1 cellular context compared by ENCODE assay signal in the genomic region with DNA sequence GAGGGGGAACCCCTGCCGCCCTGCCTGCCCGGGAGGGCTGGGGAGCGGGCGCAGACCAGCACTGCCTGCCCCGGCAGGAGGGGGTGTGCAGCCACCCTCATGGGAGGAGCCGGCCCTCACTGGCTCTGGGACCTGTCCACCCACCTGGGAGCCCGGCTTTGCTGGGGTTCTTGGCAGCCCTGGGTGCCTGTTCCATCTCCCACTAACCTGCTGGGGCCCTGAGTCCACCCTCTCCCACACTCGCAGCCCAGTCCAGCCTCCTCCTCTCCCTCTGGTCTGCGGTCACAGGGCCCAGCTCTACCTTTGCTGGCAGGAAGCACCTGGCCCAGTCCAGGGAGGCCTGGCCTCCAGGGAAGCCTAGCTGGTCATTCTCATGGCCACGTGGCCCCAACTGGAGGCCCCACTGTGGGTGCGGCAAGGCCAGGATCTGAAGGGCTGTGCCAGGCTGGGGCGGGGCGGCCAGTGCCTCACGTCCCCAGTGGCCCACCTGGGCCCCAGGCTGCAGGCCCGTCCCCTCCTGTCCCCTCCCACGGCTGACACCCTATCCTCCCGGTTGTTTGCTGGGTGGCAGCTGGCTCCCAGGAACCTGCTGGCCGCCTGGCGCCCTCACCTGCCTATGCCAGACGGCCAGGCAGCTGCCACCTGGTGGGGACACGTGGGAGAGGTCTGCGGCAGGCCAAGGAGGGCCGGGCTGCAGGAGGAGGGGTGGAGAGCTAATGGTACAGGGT.
TF ChIP-seq lines count a peak whose summit lies in the region.

A gene (minus strand): TSS at position 393 of the 728 bp plus-strand sequence. CDS start 721 bp downstream, outside the sequence.

TF ChIP-seq in HepG2, 621 proteins besides CTCF, POLR2A, EP300 and RAD21 (continued from another document and continues in another):
- TF ChIP-seq, protein P1, sequence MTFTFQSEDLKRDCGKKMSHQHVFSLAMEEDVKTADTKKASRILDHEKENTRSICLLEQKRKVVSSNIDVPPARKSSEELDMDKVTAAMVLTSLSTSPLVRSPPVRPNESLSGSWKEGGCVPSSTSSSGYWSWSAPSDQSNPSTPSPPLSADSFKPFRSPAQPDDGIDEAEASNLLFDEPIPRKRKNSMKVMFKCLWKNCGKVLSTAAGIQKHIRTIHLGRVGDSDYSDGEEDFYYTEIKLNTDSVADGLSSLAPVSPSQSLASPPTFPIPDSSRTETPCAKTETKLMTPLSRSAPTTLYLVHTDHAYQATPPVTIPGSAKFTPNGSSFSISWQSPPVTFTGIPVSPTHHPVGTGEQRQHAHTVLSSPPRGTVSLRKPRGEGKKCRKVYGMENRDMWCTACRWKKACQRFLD (CRISPR knock-in tag; IDR thresholded peaks at IDR 0.05; ENCODE audit: borderline replicate concordance), result peak; percentile 22; the same call in 1 of the 2 replicates
- TF ChIP-seq ZNF232 (CRISPR knock-in tag; IDR thresholded peaks at IDR 0.05; ENCODE audit: borderline replicate concordance) (peak; percentile 85; the same call in 1 of the 2 replicates), ZNF343 (CRISPR knock-in tag; IDR thresholded peaks at IDR 0.05) (0 out of 2 replicates have a peak, but pooled peaks have one; percentile 28), ARID2 (CRISPR knock-in tag; IDR thresholded peaks at IDR 0.05; ENCODE audit: borderline replicate concordance) (no peak), FLYWCH1 (CRISPR knock-in tag; IDR thresholded peaks at IDR 0.05) (no peak), HCFC1 (IDR thresholded peaks at IDR 0.05; ENCODE audit: low read depth, low read length) (no peak), SP140L (CRISPR knock-in tag; IDR thresholded peaks at IDR 0.05; ENCODE audit: borderline replicate concordance) (peak; percentile 62; the same call in 1 of the 2 replicates), SAP130 (CRISPR knock-in tag; IDR thresholded peaks at IDR 0.05; ENCODE audit: low read depth) (peak; percentile 92), ZC3H13 (CRISPR knock-in tag; IDR thresholded peaks at IDR 0.05) (peak; percentile 83), JUND (CRISPR knock-in tag; IDR thresholded peaks at IDR 0.05) (no peak), SMC3 (IDR thresholded peaks at IDR 0.05; ENCODE audit: low read length) (peak; percentile 52; the same call in 1 of the 2 replicates), GABPB1 (CRISPR knock-in tag; IDR thresholded peaks at IDR 0.05) (peak; percentile 80), NR2F2 (IDR thresholded peaks at IDR 0.05; ENCODE audit: borderline replicate concordance, low read depth) (no peak; the same call in 1 of the 2 replicates), PHF20 (CRISPR knock-in tag; IDR thresholded peaks at IDR 0.05) (peak; percentile 62; the same call in 1 of the 2 replicates), SIX4 (CRISPR knock-in tag; IDR thresholded peaks at IDR 0.05) (peak; percentile 39; the same call in 1 of the 2 replicates), ETV6 (CRISPR knock-in tag; conservative IDR thresholded peaks at IDR 0.05) (no peak), ZNF253 (CRISPR knock-in tag; IDR thresholded peaks at IDR 0.05; ENCODE audit: borderline replicate concordance) (no peak), ZBTB7A (CRISPR knock-in tag; IDR thresholded peaks at IDR 0.05) (no peak), PPARG (CRISPR knock-in tag; conservative IDR thresholded peaks at IDR 0.05) (peak; percentile 68; the same call in 1 of the 2 replicates), ZNF143 (CRISPR knock-in tag; IDR thresholded peaks at IDR 0.05) (peak; percentile 62; the same call in 1 of the 2 replicates), ZNF225 (CRISPR knock-in tag; IDR thresholded peaks at IDR 0.05) (peak; percentile 85; the same call in 1 of the 2 replicates), ZNF501 (CRISPR knock-in tag; IDR thresholded peaks at IDR 0.05) (peak; percentile 93; the same call in 1 of the 2 replicates), FOXM1 (CRISPR knock-in tag; IDR thresholded peaks at IDR 0.05) (peak; percentile 31; the same call in 1 of the 2 replicates), ZNF777 (CRISPR knock-in tag; IDR thresholded peaks at IDR 0.05) (peak; percentile 70), NR2F1 (CRISPR knock-in tag; IDR thresholded peaks at IDR 0.05) (peak in 1 of 2 experiments; percentile 12; a peak in 1 of 4 replicates), ZSCAN12 (CRISPR knock-in tag; IDR thresholded peaks at IDR 0.05) (peak; percentile 83), RBFOX2 (IDR thresholded peaks at IDR 0.05; ENCODE audit: low read depth, low read length) (peak; percentile 83), ZBTB7B (CRISPR knock-in tag; IDR thresholded peaks at IDR 0.05) (peak; percentile 76), ZNF101 (CRISPR knock-in tag; IDR thresholded peaks at IDR 0.05; ENCODE audit: borderline replicate concordance, low read depth) (no peak), NFKB2 (CRISPR knock-in tag; IDR thresholded peaks at IDR 0.05; ENCODE audit: borderline replicate concordance) (peak; percentile 84), ZNF772 (CRISPR knock-in tag; IDR thresholded peaks at IDR 0.05) (peak; percentile 76; the same call in 1 of the 2 replicates), ZNF543 (CRISPR knock-in tag; IDR thresholded peaks at IDR 0.05) (no peak), TBP (CRISPR knock-in tag; IDR thresholded peaks at IDR 0.05) (0 out of 2 replicates have a peak, but pooled peaks have one; percentile 48), ZIK1 (CRISPR knock-in tag; IDR thresholded peaks at IDR 0.05; ENCODE audit: borderline replicate concordance, low read depth) (peak; percentile 77; the same call in 1 of the 2 replicates), TBL1XR1 (IDR thresholded peaks at IDR 0.05; ENCODE audit: borderline replicate concordance, low read length, partially characterized antibody) (no peak), ATRX (CRISPR knock-in tag; IDR thresholded peaks at IDR 0.05; ENCODE audit: borderline replicate concordance) (no peak), MEIS2 (CRISPR knock-in tag; IDR thresholded peaks at IDR 0.05) (peak; percentile 93; the same call in 1 of the 2 replicates), CEBPB (IDR thresholded peaks at IDR 0.05; ENCODE audit: borderline replicate concordance, low read depth, low read length) (no peak), FOXA1 (IDR thresholded peaks at IDR 0.05) (no peak), FOXA1 (CRISPR knock-in tag; IDR thresholded peaks at IDR 0.05) (peak; percentile 43; the same call in 1 of the 2 replicates), ISX (CRISPR knock-in tag; conservative IDR thresholded peaks at IDR 0.05) (0 out of 2 replicates have a peak, but pooled peaks have one; percentile 49)
- TF ChIP-seq, protein P2, sequence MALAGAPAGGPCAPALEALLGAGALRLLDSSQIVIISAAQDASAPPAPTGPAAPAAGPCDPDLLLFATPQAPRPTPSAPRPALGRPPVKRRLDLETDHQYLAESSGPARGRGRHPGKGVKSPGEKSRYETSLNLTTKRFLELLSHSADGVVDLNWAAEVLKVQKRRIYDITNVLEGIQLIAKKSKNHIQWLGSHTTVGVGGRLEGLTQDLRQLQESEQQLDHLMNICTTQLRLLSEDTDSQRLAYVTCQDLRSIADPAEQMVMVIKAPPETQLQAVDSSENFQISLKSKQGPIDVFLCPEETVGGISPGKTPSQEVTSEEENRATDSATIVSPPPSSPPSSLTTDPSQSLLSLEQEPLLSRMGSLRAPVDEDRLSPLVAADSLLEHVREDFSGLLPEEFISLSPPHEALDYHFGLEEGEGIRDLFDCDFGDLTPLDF (CRISPR knock-in tag; IDR thresholded peaks at IDR 0.05), result 0 out of 2 replicates have a peak, but pooled peaks have one; percentile 47
- TF ChIP-seq, protein P3, sequence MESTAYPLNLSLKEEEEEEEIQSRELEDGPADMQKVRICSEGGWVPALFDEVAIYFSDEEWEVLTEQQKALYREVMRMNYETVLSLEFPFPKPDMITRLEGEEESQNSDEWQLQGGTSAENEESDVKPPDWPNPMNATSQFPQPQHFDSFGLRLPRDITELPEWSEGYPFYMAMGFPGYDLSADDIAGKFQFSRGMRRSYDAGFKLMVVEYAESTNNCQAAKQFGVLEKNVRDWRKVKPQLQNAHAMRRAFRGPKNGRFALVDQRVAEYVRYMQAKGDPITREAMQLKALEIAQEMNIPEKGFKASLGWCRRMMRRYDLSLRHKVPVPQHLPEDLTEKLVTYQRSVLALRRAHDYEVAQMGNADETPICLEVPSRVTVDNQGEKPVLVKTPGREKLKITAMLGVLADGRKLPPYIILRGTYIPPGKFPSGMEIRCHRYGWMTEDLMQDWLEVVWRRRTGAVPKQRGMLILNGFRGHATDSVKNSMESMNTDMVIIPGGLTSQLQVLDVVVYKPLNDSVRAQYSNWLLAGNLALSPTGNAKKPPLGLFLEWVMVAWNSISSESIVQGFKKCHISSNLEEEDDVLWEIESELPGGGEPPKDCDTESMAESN (CRISPR knock-in tag; conservative IDR thresholded peaks at IDR 0.05), result peak; percentile 74
- TF ChIP-seq, protein P4, sequence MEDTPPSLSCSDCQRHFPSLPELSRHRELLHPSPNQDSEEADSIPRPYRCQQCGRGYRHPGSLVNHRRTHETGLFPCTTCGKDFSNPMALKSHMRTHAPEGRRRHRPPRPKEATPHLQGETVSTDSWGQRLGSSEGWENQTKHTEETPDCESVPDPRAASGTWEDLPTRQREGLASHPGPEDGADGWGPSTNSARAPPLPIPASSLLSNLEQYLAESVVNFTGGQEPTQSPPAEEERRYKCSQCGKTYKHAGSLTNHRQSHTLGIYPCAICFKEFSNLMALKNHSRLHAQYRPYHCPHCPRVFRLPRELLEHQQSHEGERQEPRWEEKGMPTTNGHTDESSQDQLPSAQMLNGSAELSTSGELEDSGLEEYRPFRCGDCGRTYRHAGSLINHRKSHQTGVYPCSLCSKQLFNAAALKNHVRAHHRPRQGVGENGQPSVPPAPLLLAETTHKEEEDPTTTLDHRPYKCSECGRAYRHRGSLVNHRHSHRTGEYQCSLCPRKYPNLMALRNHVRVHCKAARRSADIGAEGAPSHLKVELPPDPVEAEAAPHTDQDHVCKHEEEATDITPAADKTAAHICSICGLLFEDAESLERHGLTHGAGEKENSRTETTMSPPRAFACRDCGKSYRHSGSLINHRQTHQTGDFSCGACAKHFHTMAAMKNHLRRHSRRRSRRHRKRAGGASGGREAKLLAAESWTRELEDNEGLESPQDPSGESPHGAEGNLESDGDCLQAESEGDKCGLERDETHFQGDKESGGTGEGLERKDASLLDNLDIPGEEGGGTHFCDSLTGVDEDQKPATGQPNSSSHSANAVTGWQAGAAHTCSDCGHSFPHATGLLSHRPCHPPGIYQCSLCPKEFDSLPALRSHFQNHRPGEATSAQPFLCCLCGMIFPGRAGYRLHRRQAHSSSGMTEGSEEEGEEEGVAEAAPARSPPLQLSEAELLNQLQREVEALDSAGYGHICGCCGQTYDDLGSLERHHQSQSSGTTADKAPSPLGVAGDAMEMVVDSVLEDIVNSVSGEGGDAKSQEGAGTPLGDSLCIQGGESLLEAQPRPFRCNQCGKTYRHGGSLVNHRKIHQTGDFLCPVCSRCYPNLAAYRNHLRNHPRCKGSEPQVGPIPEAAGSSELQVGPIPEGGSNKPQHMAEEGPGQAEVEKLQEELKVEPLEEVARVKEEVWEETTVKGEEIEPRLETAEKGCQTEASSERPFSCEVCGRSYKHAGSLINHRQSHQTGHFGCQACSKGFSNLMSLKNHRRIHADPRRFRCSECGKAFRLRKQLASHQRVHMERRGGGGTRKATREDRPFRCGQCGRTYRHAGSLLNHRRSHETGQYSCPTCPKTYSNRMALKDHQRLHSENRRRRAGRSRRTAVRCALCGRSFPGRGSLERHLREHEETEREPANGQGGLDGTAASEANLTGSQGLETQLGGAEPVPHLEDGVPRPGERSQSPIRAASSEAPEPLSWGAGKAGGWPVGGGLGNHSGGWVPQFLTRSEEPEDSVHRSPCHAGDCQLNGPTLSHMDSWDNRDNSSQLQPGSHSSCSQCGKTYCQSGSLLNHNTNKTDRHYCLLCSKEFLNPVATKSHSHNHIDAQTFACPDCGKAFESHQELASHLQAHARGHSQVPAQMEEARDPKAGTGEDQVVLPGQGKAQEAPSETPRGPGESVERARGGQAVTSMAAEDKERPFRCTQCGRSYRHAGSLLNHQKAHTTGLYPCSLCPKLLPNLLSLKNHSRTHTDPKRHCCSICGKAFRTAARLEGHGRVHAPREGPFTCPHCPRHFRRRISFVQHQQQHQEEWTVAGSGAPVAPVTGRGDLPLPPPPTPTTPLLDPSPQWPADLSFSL (CRISPR knock-in tag; IDR thresholded peaks at IDR 0.05), result peak; percentile 63
- TF ChIP-seq, protein P5, sequence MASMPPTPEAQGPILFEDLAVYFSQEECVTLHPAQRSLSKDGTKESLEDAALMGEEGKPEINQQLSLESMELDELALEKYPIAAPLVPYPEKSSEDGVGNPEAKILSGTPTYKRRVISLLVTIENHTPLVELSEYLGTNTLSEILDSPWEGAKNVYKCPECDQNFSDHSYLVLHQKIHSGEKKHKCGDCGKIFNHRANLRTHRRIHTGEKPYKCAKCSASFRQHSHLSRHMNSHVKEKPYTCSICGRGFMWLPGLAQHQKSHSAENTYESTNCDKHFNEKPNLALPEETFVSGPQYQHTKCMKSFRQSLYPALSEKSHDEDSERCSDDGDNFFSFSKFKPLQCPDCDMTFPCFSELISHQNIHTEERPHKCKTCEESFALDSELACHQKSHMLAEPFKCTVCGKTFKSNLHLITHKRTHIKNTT (CRISPR knock-in tag; IDR thresholded peaks at IDR 0.05), result no peak
- TF ChIP-seq, protein P6, sequence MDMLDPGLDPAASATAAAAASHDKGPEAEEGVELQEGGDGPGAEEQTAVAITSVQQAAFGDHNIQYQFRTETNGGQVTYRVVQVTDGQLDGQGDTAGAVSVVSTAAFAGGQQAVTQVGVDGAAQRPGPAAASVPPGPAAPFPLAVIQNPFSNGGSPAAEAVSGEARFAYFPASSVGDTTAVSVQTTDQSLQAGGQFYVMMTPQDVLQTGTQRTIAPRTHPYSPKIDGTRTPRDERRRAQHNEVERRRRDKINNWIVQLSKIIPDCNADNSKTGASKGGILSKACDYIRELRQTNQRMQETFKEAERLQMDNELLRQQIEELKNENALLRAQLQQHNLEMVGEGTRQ (IDR thresholded peaks at IDR 0.05; ENCODE audit: low read depth, low read length), result no peak
- TF ChIP-seq, protein P6 (CRISPR knock-in tag; IDR thresholded peaks at IDR 0.05; ENCODE audit: borderline replicate concordance), result peak; percentile 70; the same call in 1 of the 2 replicates
- TF ChIP-seq, protein P7, sequence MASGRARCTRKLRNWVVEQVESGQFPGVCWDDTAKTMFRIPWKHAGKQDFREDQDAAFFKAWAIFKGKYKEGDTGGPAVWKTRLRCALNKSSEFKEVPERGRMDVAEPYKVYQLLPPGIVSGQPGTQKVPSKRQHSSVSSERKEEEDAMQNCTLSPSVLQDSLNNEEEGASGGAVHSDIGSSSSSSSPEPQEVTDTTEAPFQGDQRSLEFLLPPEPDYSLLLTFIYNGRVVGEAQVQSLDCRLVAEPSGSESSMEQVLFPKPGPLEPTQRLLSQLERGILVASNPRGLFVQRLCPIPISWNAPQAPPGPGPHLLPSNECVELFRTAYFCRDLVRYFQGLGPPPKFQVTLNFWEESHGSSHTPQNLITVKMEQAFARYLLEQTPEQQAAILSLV (CRISPR knock-in tag; IDR thresholded peaks at IDR 0.05; ENCODE audit: borderline replicate concordance), result no peak; the same call in 1 of the 2 replicates
- TF ChIP-seq, protein P8, sequence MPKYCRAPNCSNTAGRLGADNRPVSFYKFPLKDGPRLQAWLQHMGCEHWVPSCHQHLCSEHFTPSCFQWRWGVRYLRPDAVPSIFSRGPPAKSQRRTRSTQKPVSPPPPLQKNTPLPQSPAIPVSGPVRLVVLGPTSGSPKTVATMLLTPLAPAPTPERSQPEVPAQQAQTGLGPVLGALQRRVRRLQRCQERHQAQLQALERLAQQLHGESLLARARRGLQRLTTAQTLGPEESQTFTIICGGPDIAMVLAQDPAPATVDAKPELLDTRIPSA (CRISPR knock-in tag; IDR thresholded peaks at IDR 0.05; ENCODE audit: borderline replicate concordance), result peak; percentile 87; the same call in 1 of the 2 replicates
